9 cellular contexts compared by ENCODE assay signal in the genomic region with DNA sequence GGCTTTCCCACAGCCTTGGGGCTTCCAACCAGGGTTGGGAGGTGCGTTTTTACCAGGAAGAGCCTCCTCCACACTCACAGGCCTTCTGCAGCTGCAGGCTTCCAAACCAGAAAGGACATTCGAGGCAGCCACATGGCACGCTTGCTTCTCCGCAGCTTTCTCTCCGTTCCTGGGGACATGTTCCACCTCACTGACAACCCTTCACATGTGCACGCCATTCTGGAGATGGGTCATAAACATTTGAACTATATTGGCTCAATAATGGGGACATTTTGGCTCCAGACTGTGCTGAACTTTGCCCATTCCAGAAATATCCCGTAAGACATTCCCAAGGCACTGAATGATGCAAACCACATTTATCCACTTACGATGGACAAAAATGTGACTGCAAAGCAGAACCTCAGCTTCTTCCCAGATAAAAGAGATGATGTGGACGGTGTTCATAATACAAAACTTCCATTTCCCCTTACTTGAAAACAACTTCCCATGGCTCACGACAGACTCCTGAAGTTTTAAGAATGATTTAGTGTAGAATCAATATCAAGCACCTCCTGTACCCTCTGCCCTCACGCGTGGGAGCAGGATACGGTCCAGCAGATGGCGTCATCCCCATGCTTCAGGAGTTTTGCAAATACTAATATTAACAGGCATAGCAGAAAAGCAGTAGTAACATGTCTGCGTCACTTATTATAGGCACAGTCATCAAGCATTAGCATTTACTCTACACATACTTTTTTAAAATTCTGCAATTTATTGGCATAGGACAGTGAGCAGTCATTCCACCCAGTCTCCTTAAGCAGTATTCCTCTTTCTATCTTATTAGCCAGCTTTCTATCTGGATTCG. TPM values are rescaled to one million over a fixed set of nuclear protein-coding genes. Genes with fewer than 3 reads are reported as not detected.
A peak's percentile ranks its signal among the peaks of the same experiment; 100 is the strongest.
DNase-seq lines count a peak whose midpoint lies in the region; ATAC-seq, FAIRE-seq and TF ChIP-seq lines count a peak whose summit lies in the region.
"Had no signal": no experiment of that assay in that cellular context is flagged by ENCODE, and none has a peak within 500 bp of the region (broad histone marks: within the 10 kb centered on the region; RNA-seq: fewer than 3 reads in every experiment).

No MANE protein-coding gene starts in this region.

- TF ChIP-seq CTCF in GM13977 (IDR thresholded peaks at IDR 0.05; ENCODE audit: extremely low read depth, insufficient read depth, missing control alignments), result peak; percentile 22
- TF ChIP-seq CTCF in Panc1 (IDR thresholded peaks at IDR 0.05), result peak; percentile 72
- TF ChIP-seq CTCF in foreskin keratinocyte (conservative IDR thresholded peaks at IDR 0.05), result peak; percentile 44
- no peak for TF ChIP-seq CTCF in sigmoid colon (IDR thresholded peaks at IDR 0.05)
- no peak for TF ChIP-seq CTCF in adrenal gland (IDR thresholded peaks at IDR 0.05)

- in situ Hi-C loops in GM13977 (cut with MboI; ENCODE audit: low pct_unique_long_range_greater_than_20kb, low sequenced_read_pairs, unreplicated experiment) (no loop called here), Panc1 (cut with HindIII; ENCODE audit: low pct_unique_long_range_greater_than_20kb, low sequenced_read_pairs) (no loop called here)

- H3K9me3 ChIP-seq in Panc1 (ENCODE audit: control insufficient read depth, insufficient read depth, low read depth, low read length), result no peaks in the 10 kb centered on the region
- no peaks in the 10 kb centered on the region for H3K9me3 ChIP-seq in sigmoid colon
- no peaks in the 10 kb centered on the region for H3K9me3 ChIP-seq in adrenal gland (replicated peaks in 1 of 3)

- TF ChIP-seq POLR2A in sigmoid colon (IDR thresholded peaks at IDR 0.05) (no peak), adrenal gland (IDR thresholded peaks at IDR 0.05) (no peak)

- ATAC-seq in Panc1 (peak; percentile 66; the same call in 1 of the 2 replicates), foreskin keratinocyte (no peak), GM19467 (IDR thresholded peaks at IDR 0.05; ENCODE audit: unreplicated experiment) (no peak), GM19023 (IDR thresholded peaks at IDR 0.05; ENCODE audit: unreplicated experiment) (no peak)
- ATAC-seq: natural killer cell had no signal

- no TSS peak for BruUV-seq in Panc1 (replicated peaks; lab: Mats Ljungman, UMichigan)

- H3K4me1 ChIP-seq in Panc1 (ENCODE audit: control insufficient read depth, insufficient read depth, low read length), result no peaks in the 10 kb centered on the region
- no peaks in the 10 kb centered on the region for H3K4me1 ChIP-seq in foreskin keratinocyte
- H3K4me1 ChIP-seq in sigmoid colon, result peaks cover 0 to 14% (median 12%) of the 10 kb centered on the region in 4 donors
- no peaks in the 10 kb centered on the region for H3K4me1 ChIP-seq in adrenal gland (replicated peaks in 1 of 2)

- WGBS in sigmoid colon, 2 donors, result 45 to 49% methylated on average over 16 of the region's 16 CpGs
- WGBS in adrenal gland, 4 donors, result 54 to 59% (median 55%) methylated on average over 16 of the region's 16 CpGs

- H3K36me3 ChIP-seq in Panc1 (ENCODE audit: control insufficient read depth, insufficient read depth, low read length) (no peaks in the 10 kb centered on the region), sigmoid colon (no peaks in the 10 kb centered on the region), adrenal gland (replicated peaks in 1 of 2) (no peaks in the 10 kb centered on the region)

- POLR2A ChIA-PET in Panc1 (lab: Charles Lee), result no interaction called here

- H3K4me3 ChIP-seq in Panc1 (ENCODE audit: low read depth in 2 of 2, low read length in 2 of 2), result no peak overlapping the region
- no peak overlapping the region for H3K4me3 ChIP-seq in sigmoid colon
- no peak overlapping the region for H3K4me3 ChIP-seq in adrenal gland

- CTCF ChIA-PET in Panc1 (lab: Charles Lee), result interaction anchor here (1.0 kb wide), 1 partner anchor 17 kb away, joined by 4 read pairs; no protein-coding TSS in a partner anchor

- TF ChIP-seq EP300 in sigmoid colon (IDR thresholded peaks at IDR 0.05), result no peak

- H3K27ac ChIP-seq in Panc1 (ENCODE audit: low read length) (no peak overlapping the region), foreskin keratinocyte (no peak overlapping the region), sigmoid colon (peak overlapping the region; percentile 40 to 79 (median 46)), adrenal gland (no peak overlapping the region)

- H3K27me3 ChIP-seq in Panc1 (ENCODE audit: control insufficient read depth, insufficient read depth, low read length) (no peaks in the 10 kb centered on the region), foreskin keratinocyte (peaks cover 25% of the 10 kb centered on the region), sigmoid colon (no peaks in the 10 kb centered on the region), adrenal gland (peaks cover 4% of the 10 kb centered on the region)

- DNase-seq in GM13977 (ENCODE audit: low spot score) (no peak), Panc1 (ENCODE audit: low read depth, low spot score) (no peak), foreskin keratinocyte (no peak), sigmoid colon (peak; percentile 72), GM19239 (ENCODE audit: insufficient read length, low spot score) (no peak), adrenal gland (no peak)
- DNase-seq: natural killer cell had no signal

- FAIRE-seq in GM19239 (lab: Jason Lieb, UNC), result no peak

- intact Hi-C loops in Panc1 (cut with micrococcal nuclease; ENCODE audit: unreplicated experiment), result no loop called here
- intact Hi-C loops in sigmoid colon (cut with DNase I), result no loop called here
- intact Hi-C loops in adrenal gland (cut with DNase I), result no loop called here

RNA-seq across cellular contexts. Expression of a gene that starts 25.4 kb away (rescaled TPM):
- total RNA-seq in Panc1 (2021; ENCODE audit: unreplicated experiment) (12.7 TPM), foreskin keratinocyte (0.11 and 0.14 TPM in 2 replicates), sigmoid colon (10 to 100 TPM; 18.2 to 37.8 (median 27.3) TPM), adrenal gland (1 to 10 TPM in 2 of 8 donors, under 1 TPM in 5, not detected in 1; 0.27 to 1.9 (median 0.58) TPM)
- polyA plus RNA-seq in Panc1 (2012; ENCODE audit: insufficient read length), result 9.5 TPM
- polyA plus RNA-seq in foreskin keratinocyte (0.10 and 0.22 TPM in 2 replicates), sigmoid colon (1 to 10 TPM; 3.5 to 6.7 (median 4.8) TPM), adrenal gland (1 to 10 TPM in 1 of 3 donors, under 1 TPM in 2; 0.46 to 1.2 (median 0.51) TPM)
- total RNA-seq: natural killer cell had no signal

RNA-seq across cellular contexts. Expression of a gene that starts 52.1 kb away (rescaled TPM):
- 11.7 TPM for total RNA-seq in Panc1 (2021; ENCODE audit: unreplicated experiment)
- polyA plus RNA-seq in Panc1 (2012; ENCODE audit: insufficient read length), result 8.6 TPM
- total RNA-seq in foreskin keratinocyte, result 2.8 and 4.5 TPM in 2 replicates
- 2.6 and 4.4 TPM in 2 replicates for polyA plus RNA-seq in foreskin keratinocyte
- total RNA-seq in sigmoid colon, result under 1 TPM in 1 of 4 donors, not detected in 3; 0.33 TPM
- polyA plus RNA-seq in sigmoid colon, result under 1 TPM in 2 of 3 donors, not detected in 1; 0.34 to 0.60 TPM
- total RNA-seq in adrenal gland, result under 1 TPM in 1 of 8 donors, not detected in 7; 0.11 TPM
- under 1 TPM in 2 of 3 donors, not detected in 1; 0.05 to 0.24 TPM for polyA plus RNA-seq in adrenal gland
- total RNA-seq: natural killer cell had no signal

Comparison
In these comparisons a context has a peak if more than half of its experiments do, and no peak if none do; other contexts are left out.
1. CTCF ChIP-seq: peak in GM13977 (single experiment), Panc1 (single experiment) and foreskin keratinocyte (single experiment); none in sigmoid colon (0 of 4) and adrenal gland (0 of 6).
2. H3K27ac ChIP-seq: peak in sigmoid colon (4 of 4); none in Panc1 (single experiment), foreskin keratinocyte (single experiment) and adrenal gland (0 of 5).